Comparison of ENCODE assay signal across 9 cellular contexts in genomic region chr5:1657161-1657741, GRCh38.
"Had no signal": no experiment of that assay in that cellular context is flagged by ENCODE, and none has a peak within 500 bp of the region (broad histone marks: within the 10 kb centered on the region; RNA-seq: fewer than 3 reads in every experiment).

No MANE protein-coding gene starts in this region.

- H3K9me3 ChIP-seq: lower lobe of right lung, transverse colon had no signal

- DNase-seq: activated naive CD4-positive, alpha-beta T cell treated with anti-CD3 and anti-CD28 coated beads, Interleukin-2, amount 10 ng/mL, durations not matched to agents 7 days and 5 days; foreskin keratinocyte; lower lobe of right lung; midbrain; right cardiac atrium; transverse colon had no signal

- H3K9me3 Mint-ChIP-seq: activated naive CD4-positive, alpha-beta T cell treated with anti-CD3 and anti-CD28 coated beads, Interleukin-2, amount 10 ng/mL, durations not matched to agents 7 days and 5 days; stimulated activated effector memory CD8-positive, alpha-beta T cell treated with anti-CD3 and anti-CD28 coated beads, Interleukin-12 subunit alpha, Interleukin-12 subunit beta, amount 100 ng/mL, for 72 hours had no signal

- H3K4me1 ChIP-seq: foreskin keratinocyte had no signal

- H3K27ac ChIP-seq: cardiac muscle cell, foreskin keratinocyte, lower lobe of right lung, transverse colon had no signal

- H3K27ac Mint-ChIP-seq: activated naive CD4-positive, alpha-beta T cell treated with anti-CD3 and anti-CD28 coated beads, Interleukin-2, amount 10 ng/mL, durations not matched to agents 7 days and 5 days; stimulated activated effector memory CD8-positive, alpha-beta T cell treated with anti-CD3 and anti-CD28 coated beads, Interleukin-12 subunit alpha, Interleukin-12 subunit beta, amount 100 ng/mL, for 72 hours had no signal

- H3K4me1 Mint-ChIP-seq: stimulated activated effector memory CD8-positive, alpha-beta T cell treated with anti-CD3 and anti-CD28 coated beads, Interleukin-12 subunit alpha, Interleukin-12 subunit beta, amount 100 ng/mL, for 72 hours had no signal

- H3K4me3 ChIP-seq: cardiac muscle cell, lower lobe of right lung, smooth muscle cell, transverse colon had no signal

- H3K4me2 ChIP-seq: smooth muscle cell had no signal

- H3K4me3 Mint-ChIP-seq: activated naive CD4-positive, alpha-beta T cell treated with anti-CD3 and anti-CD28 coated beads, Interleukin-2, amount 10 ng/mL, durations not matched to agents 7 days and 5 days; stimulated activated effector memory CD8-positive, alpha-beta T cell treated with anti-CD3 and anti-CD28 coated beads, Interleukin-12 subunit alpha, Interleukin-12 subunit beta, amount 100 ng/mL, for 72 hours had no signal

- H3K36me3 Mint-ChIP-seq: activated naive CD4-positive, alpha-beta T cell treated with anti-CD3 and anti-CD28 coated beads, Interleukin-2, amount 10 ng/mL, durations not matched to agents 7 days and 5 days; stimulated activated effector memory CD8-positive, alpha-beta T cell treated with anti-CD3 and anti-CD28 coated beads, Interleukin-12 subunit alpha, Interleukin-12 subunit beta, amount 100 ng/mL, for 72 hours had no signal

- ATAC-seq: foreskin keratinocyte; lower lobe of right lung; right cardiac atrium; stimulated activated effector memory CD8-positive, alpha-beta T cell treated with anti-CD3 and anti-CD28 coated beads, Interleukin-12 subunit alpha, Interleukin-12 subunit beta, amount 100 ng/mL, for 72 hours had no signal

- H3K36me3 ChIP-seq: cardiac muscle cell, lower lobe of right lung, transverse colon had no signal
